ENCODE assay signal across 26 cellular contexts in the genomic region with DNA sequence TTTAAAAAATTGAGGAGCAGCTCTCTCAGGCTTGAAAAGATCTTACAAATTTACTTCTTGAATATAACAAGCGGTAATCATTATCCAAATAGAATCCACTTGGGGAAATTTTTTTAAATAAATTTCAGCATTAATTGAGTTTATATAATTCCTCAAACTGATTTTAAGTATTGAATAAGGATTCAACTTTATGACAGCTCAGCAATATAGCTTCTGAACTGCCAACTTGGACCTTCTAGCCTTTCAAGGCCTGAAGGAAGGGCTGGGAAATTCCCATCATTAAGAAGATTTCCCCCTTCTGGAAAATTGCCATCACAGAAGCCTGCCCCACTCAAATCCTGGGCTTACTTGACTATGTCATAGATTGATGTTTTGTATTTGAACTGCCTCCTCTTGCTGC. TPM values are rescaled to one million over a fixed set of nuclear protein-coding genes. Genes with fewer than 3 reads are reported as not detected.
"Had no signal": no experiment of that assay in that cellular context is flagged by ENCODE, and none has a peak within 500 bp of the region (broad histone marks: within the 10 kb centered on the region; RNA-seq: fewer than 3 reads in every experiment).

No MANE protein-coding gene starts in this region.

- H3K9me3 ChIP-seq: MG63 had no signal

- ATAC-seq: Panc1, PC-3, SK-N-SH treated with all-trans-retinoic acid at 6 μM for 48 hours had no signal

- DNase-seq: Karpas-422; KG1; MG63; NCI-H1092; NCI-H1105 treated with DMSO at 0.1 percent for 48 hours; NCI-H1417 treated with DMSO at 0.1 percent for 48 hours; NCI-H146; NCI-H1694 treated with DMSO at 0.1 percent for 48 hours; NCI-H1930; NCI-H2081; NCI-H2107; NCI-H226; NCI-H446; NCI-H510A; NCI-H524 treated with DMSO at 0.1 percent for 48 hours; NCI-H69; NCI-H774; NK-92 treated with Interleukin-12 subunit alpha and Interleukin-12 subunit beta, amount 100 ng/mL, for 24 hours; PC-3; SHP77 had no signal

- H3K36me3 ChIP-seq: MG63 had no signal

- H3K27me3 ChIP-seq: MG63 had no signal

- H3K27ac ChIP-seq: RWPE1 had no signal

- H3K4me3 ChIP-seq: MG63 had no signal

RNA-seq across cellular contexts. Expression of a gene that starts 57.5 kb away (rescaled TPM):
- total RNA-seq: HT-29, OCI-LY7, PC-3, SK-MEL-5 had no signal
